1 cellular context compared by ENCODE assay signal in genomic region chr2:170509460-170510193, GRCh38.
TF ChIP-seq lines count a peak whose summit lies in the region.

No MANE protein-coding gene starts in this region.

TF ChIP-seq in GM12878, 131 proteins besides CTCF, POLR2A, EP300 and RAD21 (continued from another document and continues in another):
- TF ChIP-seq CEBPZ (IDR thresholded peaks at IDR 0.05; ENCODE audit: low read depth, low read length) = no peak
- no peak for TF ChIP-seq WRNIP1 (IDR thresholded peaks at IDR 0.05; ENCODE audit: borderline replicate concordance, low read depth, low read length)
- no peak for TF ChIP-seq ZNF622 (IDR thresholded peaks at IDR 0.05)
- no peak for TF ChIP-seq EGR1 (IDR thresholded peaks at IDR 0.05; ENCODE audit: borderline replicate concordance in 1 of 2, low read depth in 2 of 2, low read length in 2 of 2)
- TF ChIP-seq JUND (IDR thresholded peaks at IDR 0.05; ENCODE audit: low read depth, low read length) = no peak
- no peak for TF ChIP-seq NFYA (IDR thresholded peaks at IDR 0.05; ENCODE audit: borderline replicate concordance, low read depth, low read length)
- TF ChIP-seq KAT2A (conservative IDR thresholded peaks at IDR 0.05; ENCODE audit: control insufficient read depth, low read depth, low read length) = no peak
- TF ChIP-seq ZBED1 (IDR thresholded peaks at IDR 0.05; ENCODE audit: borderline replicate concordance) = peak; percentile 46; the same call in 1 of the 2 replicates
- TF ChIP-seq BCL11A (IDR thresholded peaks at IDR 0.05; ENCODE audit: low read depth, low read length) = peak; percentile 88
- TF ChIP-seq YY1 (IDR thresholded peaks at IDR 0.05; ENCODE audit: low read depth, low read length) = peak; percentile 33; the same call in 1 of the 2 replicates
- no peak for TF ChIP-seq RB1 (IDR thresholded peaks at IDR 0.05; ENCODE audit: borderline replicate concordance)
- TF ChIP-seq SRF (IDR thresholded peaks at IDR 0.05; ENCODE audit: low read depth in 2 of 2, low read length in 2 of 2) = peak in 1 of 2 experiments; percentile 69; a peak in 1 of 4 replicates
- TF ChIP-seq, protein P1, sequence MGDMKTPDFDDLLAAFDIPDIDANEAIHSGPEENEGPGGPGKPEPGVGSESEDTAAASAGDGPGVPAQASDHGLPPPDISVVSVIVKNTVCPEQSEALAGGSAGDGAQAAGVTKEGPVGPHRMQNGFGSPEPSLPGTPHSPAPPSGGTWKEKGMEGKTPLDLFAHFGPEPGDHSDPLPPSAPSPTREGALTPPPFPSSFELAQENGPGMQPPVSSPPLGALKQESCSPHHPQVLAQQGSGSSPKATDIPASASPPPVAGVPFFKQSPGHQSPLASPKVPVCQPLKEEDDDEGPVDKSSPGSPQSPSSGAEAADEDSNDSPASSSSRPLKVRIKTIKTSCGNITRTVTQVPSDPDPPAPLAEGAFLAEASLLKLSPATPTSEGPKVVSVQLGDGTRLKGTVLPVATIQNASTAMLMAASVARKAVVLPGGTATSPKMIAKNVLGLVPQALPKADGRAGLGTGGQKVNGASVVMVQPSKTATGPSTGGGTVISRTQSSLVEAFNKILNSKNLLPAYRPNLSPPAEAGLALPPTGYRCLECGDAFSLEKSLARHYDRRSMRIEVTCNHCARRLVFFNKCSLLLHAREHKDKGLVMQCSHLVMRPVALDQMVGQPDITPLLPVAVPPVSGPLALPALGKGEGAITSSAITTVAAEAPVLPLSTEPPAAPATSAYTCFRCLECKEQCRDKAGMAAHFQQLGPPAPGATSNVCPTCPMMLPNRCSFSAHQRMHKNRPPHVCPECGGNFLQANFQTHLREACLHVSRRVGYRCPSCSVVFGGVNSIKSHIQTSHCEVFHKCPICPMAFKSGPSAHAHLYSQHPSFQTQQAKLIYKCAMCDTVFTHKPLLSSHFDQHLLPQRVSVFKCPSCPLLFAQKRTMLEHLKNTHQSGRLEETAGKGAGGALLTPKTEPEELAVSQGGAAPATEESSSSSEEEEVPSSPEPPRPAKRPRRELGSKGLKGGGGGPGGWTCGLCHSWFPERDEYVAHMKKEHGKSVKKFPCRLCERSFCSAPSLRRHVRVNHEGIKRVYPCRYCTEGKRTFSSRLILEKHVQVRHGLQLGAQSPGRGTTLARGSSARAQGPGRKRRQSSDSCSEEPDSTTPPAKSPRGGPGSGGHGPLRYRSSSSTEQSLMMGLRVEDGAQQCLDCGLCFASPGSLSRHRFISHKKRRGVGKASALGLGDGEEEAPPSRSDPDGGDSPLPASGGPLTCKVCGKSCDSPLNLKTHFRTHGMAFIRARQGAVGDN (IDR thresholded peaks at IDR 0.05) = 0 out of 2 replicates have a peak, but pooled peaks have one; percentile 24
- TF ChIP-seq PML (IDR thresholded peaks at IDR 0.05; ENCODE audit: low read length) = no peak
- no peak for TF ChIP-seq SPI1 (IDR thresholded peaks at IDR 0.05; ENCODE audit: borderline replicate concordance, insufficient read depth, low read depth, low read length)
- TF ChIP-seq SMAD1 (IDR thresholded peaks at IDR 0.05; ENCODE audit: low read depth, partially characterized antibody) = no peak
- TF ChIP-seq DPF2 (IDR thresholded peaks at IDR 0.05) = peak; percentile 64
- TF ChIP-seq TAF1 (IDR thresholded peaks at IDR 0.05; ENCODE audit: borderline replicate concordance, low read depth, low read length) = no peak
- TF ChIP-seq NBN (IDR thresholded peaks at IDR 0.05) = 0 out of 2 replicates have a peak, but pooled peaks have one; percentile 27
- TF ChIP-seq RELA (IDR thresholded peaks at IDR 0.05; ENCODE audit: borderline replicate concordance, partially characterized antibody) = no peak
- TF ChIP-seq E2F4 (IDR thresholded peaks at IDR 0.05; ENCODE audit: low read depth, low read length) = no peak
- TF ChIP-seq ZNF274 (IDR thresholded peaks at IDR 0.05; ENCODE audit: insufficient read depth, insufficient read length) = no peak
- TF ChIP-seq NR2F1 (conservative IDR thresholded peaks at IDR 0.05) = peak; percentile 60
- no peak for TF ChIP-seq POU2F2 (IDR thresholded peaks at IDR 0.05; ENCODE audit: borderline replicate concordance, low read depth, low read length)
- no peak for TF ChIP-seq SREBF1 (IDR thresholded peaks at IDR 0.05; ENCODE audit: low read length)
- peak; percentile 46 for TF ChIP-seq IKZF1 (conservative IDR thresholded peaks at IDR 0.05)
- no peak for TF ChIP-seq CHD4 (IDR thresholded peaks at IDR 0.05)
- TF ChIP-seq CBFB (IDR thresholded peaks at IDR 0.05; ENCODE audit: low read depth) = 0 out of 2 replicates have a peak, but pooled peaks have one; percentile 41
- TF ChIP-seq BMI1 (IDR thresholded peaks at IDR 0.05; ENCODE audit: borderline replicate concordance) = no peak
- no peak for TF ChIP-seq CHD1 (IDR thresholded peaks at IDR 0.05; ENCODE audit: low read depth, low read length)
- no peak for TF ChIP-seq E2F8 (IDR thresholded peaks at IDR 0.05; ENCODE audit: low read depth, partially characterized antibody)
- no peak for TF ChIP-seq LARP7 (IDR thresholded peaks at IDR 0.05)
- no peak for TF ChIP-seq SREBF2 (IDR thresholded peaks at IDR 0.05; ENCODE audit: low read length)
- TF ChIP-seq ZNF207 (IDR thresholded peaks at IDR 0.05; ENCODE audit: borderline replicate concordance) = no peak
- TF ChIP-seq, protein P2, sequence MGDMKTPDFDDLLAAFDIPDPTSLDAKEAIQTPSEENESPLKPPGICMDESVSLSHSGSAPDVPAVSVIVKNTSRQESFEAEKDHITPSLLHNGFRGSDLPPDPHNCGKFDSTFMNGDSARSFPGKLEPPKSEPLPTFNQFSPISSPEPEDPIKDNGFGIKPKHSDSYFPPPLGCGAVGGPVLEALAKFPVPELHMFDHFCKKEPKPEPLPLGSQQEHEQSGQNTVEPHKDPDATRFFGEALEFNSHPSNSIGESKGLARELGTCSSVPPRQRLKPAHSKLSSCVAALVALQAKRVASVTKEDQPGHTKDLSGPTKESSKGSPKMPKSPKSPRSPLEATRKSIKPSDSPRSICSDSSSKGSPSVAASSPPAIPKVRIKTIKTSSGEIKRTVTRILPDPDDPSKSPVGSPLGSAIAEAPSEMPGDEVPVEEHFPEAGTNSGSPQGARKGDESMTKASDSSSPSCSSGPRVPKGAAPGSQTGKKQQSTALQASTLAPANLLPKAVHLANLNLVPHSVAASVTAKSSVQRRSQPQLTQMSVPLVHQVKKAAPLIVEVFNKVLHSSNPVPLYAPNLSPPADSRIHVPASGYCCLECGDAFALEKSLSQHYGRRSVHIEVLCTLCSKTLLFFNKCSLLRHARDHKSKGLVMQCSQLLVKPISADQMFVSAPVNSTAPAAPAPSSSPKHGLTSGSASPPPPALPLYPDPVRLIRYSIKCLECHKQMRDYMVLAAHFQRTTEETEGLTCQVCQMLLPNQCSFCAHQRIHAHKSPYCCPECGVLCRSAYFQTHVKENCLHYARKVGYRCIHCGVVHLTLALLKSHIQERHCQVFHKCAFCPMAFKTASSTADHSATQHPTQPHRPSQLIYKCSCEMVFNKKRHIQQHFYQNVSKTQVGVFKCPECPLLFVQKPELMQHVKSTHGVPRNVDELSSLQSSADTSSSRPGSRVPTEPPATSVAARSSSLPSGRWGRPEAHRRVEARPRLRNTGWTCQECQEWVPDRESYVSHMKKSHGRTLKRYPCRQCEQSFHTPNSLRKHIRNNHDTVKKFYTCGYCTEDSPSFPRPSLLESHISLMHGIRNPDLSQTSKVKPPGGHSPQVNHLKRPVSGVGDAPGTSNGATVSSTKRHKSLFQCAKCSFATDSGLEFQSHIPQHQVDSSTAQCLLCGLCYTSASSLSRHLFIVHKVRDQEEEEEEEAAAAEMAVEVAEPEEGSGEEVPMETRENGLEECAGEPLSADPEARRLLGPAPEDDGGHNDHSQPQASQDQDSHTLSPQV (IDR thresholded peaks at IDR 0.05) = no peak
- TF ChIP-seq MTA2 (IDR thresholded peaks at IDR 0.05; ENCODE audit: low read depth) = peak; percentile 76
- TF ChIP-seq REST (IDR thresholded peaks at IDR 0.05; ENCODE audit: low read depth, low read length) = no peak
- no peak for TF ChIP-seq SMC3 (IDR thresholded peaks at IDR 0.05; ENCODE audit: borderline replicate concordance, low read length)
- no peak for TF ChIP-seq HSF1 (IDR thresholded peaks at IDR 0.05; ENCODE audit: low read depth, low read length)
- TF ChIP-seq NFIC (IDR thresholded peaks at IDR 0.05; ENCODE audit: low read depth, low read length) = peak; percentile 61; the same call in 1 of the 2 replicates
- no peak for TF ChIP-seq CBX5 (IDR thresholded peaks at IDR 0.05; ENCODE audit: low read depth)
- TF ChIP-seq YBX1 (IDR thresholded peaks at IDR 0.05) = no peak
- TF ChIP-seq PAX5 (IDR thresholded peaks at IDR 0.05; ENCODE audit: borderline replicate concordance, low read depth, low read length) = peak; percentile 41; the same call in 1 of the 2 replicates
- no peak for TF ChIP-seq BACH1 (IDR thresholded peaks at IDR 0.05; ENCODE audit: borderline replicate concordance)
- TF ChIP-seq HCFC1 (IDR thresholded peaks at IDR 0.05; ENCODE audit: low read length) = no peak
